ENCODE assay signal across 22 cellular contexts in the genomic region with DNA sequence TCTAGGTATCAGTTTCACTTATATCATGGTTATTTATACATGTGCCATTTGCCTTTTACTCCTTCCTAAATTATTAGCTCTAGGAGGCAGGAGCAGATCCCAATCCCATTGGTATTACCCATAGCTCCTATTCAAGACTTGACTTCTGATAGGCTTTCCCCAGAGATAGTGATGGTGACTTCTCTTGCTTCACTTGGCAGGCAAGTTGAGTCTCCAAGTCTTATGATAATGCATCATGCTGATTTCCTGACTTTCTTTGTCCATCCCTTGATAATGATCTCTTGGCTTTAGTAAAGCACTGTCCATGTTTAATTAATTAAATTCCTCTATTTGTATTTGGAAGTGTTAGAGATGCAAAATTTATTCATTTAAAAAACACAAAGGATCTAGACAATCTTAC.
"Had no signal": no experiment of that assay in that cellular context is flagged by ENCODE, and none has a peak within 500 bp of the region (broad histone marks: within the 10 kb centered on the region; RNA-seq: fewer than 3 reads in every experiment).

No MANE protein-coding gene starts in this region.

- ATAC-seq: esophagus mucosa; heart right ventricle; left lobe of liver; mucosa of descending colon; naive thymus-derived CD8-positive, alpha-beta T cell; psoas muscle; right lobe of liver; stimulated activated naive B cell treated with anti-CD40 and anti-IgM and Interleukin-4, amounts not matched to agents 10 μg/mL and 1 μg/mL and 100 μg/mL, for 72 hours; stimulated activated naive CD8-positive, alpha-beta T cell treated with anti-CD3 and anti-CD28 coated beads, Interleukin-15, amount 100 ng/mL, for 72 hours had no signal

- H3K9me3 ChIP-seq: heart right ventricle, mucosa of descending colon, neutrophil, psoas muscle, right lobe of liver had no signal

- H3K4me3 ChIP-seq: heart right ventricle, mucosa of descending colon, psoas muscle, right lobe of liver, spleen had no signal

- H3K27me3 ChIP-seq: heart right ventricle, neutrophil, right lobe of liver, spleen had no signal

- H3K4me1 ChIP-seq: heart right ventricle, psoas muscle, right lobe of liver, spleen had no signal

- H3K27ac ChIP-seq: heart right ventricle, neutrophil, psoas muscle, right lobe of liver, spleen had no signal

- DNase-seq: cortex of kidney; effector memory CD4-positive, alpha-beta T cell; foreskin melanocyte; heart right ventricle; hypothalamus; mammary epithelial cell; mucosa of descending colon; naive thymus-derived CD8-positive, alpha-beta T cell; psoas muscle; retina; right lobe of liver; spleen; stimulated activated CD4-positive, alpha-beta T cell treated with anti-CD3 and anti-CD28 coated beads, Interleukin-15, amount 100 ng/mL, for 24 hours; stimulated activated CD4-positive, alpha-beta T cell treated with anti-CD3 and anti-CD28 coated beads, Interleukin-1b, Interleukin-23, amount 100 ng/mL, for 48 hours; stimulated activated CD4-positive, alpha-beta T cell treated with anti-CD3 and anti-CD28 coated beads, Interleukin-4, amount 100 ng/mL, for 24 hours; stimulated activated naive B cell treated with anti-CD40 and anti-IgM and Interleukin-4, amounts not matched to agents 10 μg/mL and 1 μg/mL and 100 μg/mL, for 72 hours; stimulated activated naive CD8-positive, alpha-beta T cell treated with anti-CD3 and anti-CD28 coated beads, Interleukin-15, amount 100 ng/mL, for 72 hours; substantia nigra; trophoblast cell had no signal

- H3K36me3 ChIP-seq: heart right ventricle, neutrophil, right lobe of liver, spleen had no signal
